Comparison of ENCODE assay signal across 8 cellular contexts in genomic region chr3:42535981-42536784, GRCh38. TPM values are rescaled to one million over a fixed set of nuclear protein-coding genes. Genes with fewer than 3 reads are reported as not detected.
DNase-seq lines count a peak whose midpoint lies in the region; ATAC-seq and TF ChIP-seq lines count a peak whose summit lies in the region.

No MANE protein-coding gene starts in this region.

- no peak overlapping the region for H2BK15ac ChIP-seq in mesenchymal stem cell (ENCODE audit: low read depth, poor library complexity, severe bottlenecking)

- no peak overlapping the region for H4K91ac ChIP-seq in mesenchymal stem cell (ENCODE audit: low read length)

- H2BK120ac ChIP-seq in mesenchymal stem cell (ENCODE audit: low read depth, low read length): no peak overlapping the region

- H3K4me1 ChIP-seq in mesenchymal stem cell (ENCODE audit: control insufficient read depth, insufficient read depth, low read depth, low read length): no peaks in the 10 kb centered on the region

- no peaks in the 10 kb centered on the region for H3K79me1 ChIP-seq in mesenchymal stem cell (replicated peaks; ENCODE audit: low read length, poor library complexity, severe bottlenecking)

- no peak overlapping the region for H2AK5ac ChIP-seq in mesenchymal stem cell (ENCODE audit: low read length, severe bottlenecking)

- H3K14ac ChIP-seq in mesenchymal stem cell (ENCODE audit: low read length in 2 of 2): no peak overlapping the region

- WGBS in mesenchymal stem cell: 83% methylated on average over 29 of the region's 35 CpGs

- no peak overlapping the region for H4K8ac ChIP-seq in mesenchymal stem cell (ENCODE audit: low read length)

- no peak overlapping the region for H3K9ac ChIP-seq in mesenchymal stem cell (ENCODE audit: low read length)

- no peak overlapping the region for H3K27ac ChIP-seq in mesenchymal stem cell (ENCODE audit: low read length, poor library complexity, severe bottlenecking)

- no peak overlapping the region for H3K23ac ChIP-seq in mesenchymal stem cell (ENCODE audit: low read length in 2 of 2)

- no peak overlapping the region for H3K4ac ChIP-seq in mesenchymal stem cell (ENCODE audit: low read depth in 1 of 2, low read length in 2 of 2)

- no peaks in the 10 kb centered on the region for H3K36me3 ChIP-seq in mesenchymal stem cell (ENCODE audit: control insufficient read depth in 1 of 2, insufficient read depth in 2 of 2, low read depth in 1 of 2, low read length in 2 of 2)

- H2AFZ ChIP-seq in mesenchymal stem cell (ENCODE audit: low read depth, low read length): no peak overlapping the region

- H3K4me3 ChIP-seq in cardiac fibroblast (replicated peaks in 1 of 2; ENCODE audit: low read depth in 2 of 2, low read length in 2 of 2) (no peak overlapping the region), mesenchymal stem cell (ENCODE audit: insufficient read depth in 1 of 2, low read depth in 1 of 2, low read length in 2 of 2) (no peak overlapping the region)

- no peak overlapping the region for H2BK12ac ChIP-seq in mesenchymal stem cell (ENCODE audit: low read length in 2 of 2)

- H3K9me3 ChIP-seq in mesenchymal stem cell (ENCODE audit: control insufficient read depth, low read length): no peaks in the 10 kb centered on the region

- no peak overlapping the region for H2BK5ac ChIP-seq in mesenchymal stem cell (ENCODE audit: low read depth, low read length, poor library complexity, severe bottlenecking)

- peaks cover 26 to 54% of the 10 kb centered on the region in 2 experiments for H3K27me3 ChIP-seq in mesenchymal stem cell (ENCODE audit: control insufficient read depth in 1 of 2, insufficient read depth in 1 of 2, low read length in 2 of 2)

- no peak overlapping the region for H3K18ac ChIP-seq in mesenchymal stem cell (ENCODE audit: low read depth in 1 of 2, low read length in 2 of 2)

- H3K4me2 ChIP-seq in mesenchymal stem cell (ENCODE audit: low read length, poor library complexity, severe bottlenecking): no peak overlapping the region

- TF ChIP-seq CTCF in cardiac fibroblast (IDR thresholded peaks at IDR 0.05; ENCODE audit: low read depth, low read length): peak; percentile 57

- DNase-seq in AG08396 (ENCODE audit: low spot score) (peak; percentile 50), RPMI7951 (ENCODE audit: low read depth) (peak; percentile 53), cardiac fibroblast (ENCODE audit: low read depth in 2 of 2) (peak; percentile 29 to 47), mesenchymal stem cell (peak; percentile 18), NCI-H748 (lab: John Stamatoyannopoulos, UW; ENCODE audit: unreplicated experiment) (no peak)

- ATAC-seq in GM18498 (IDR thresholded peaks at IDR 0.05; ENCODE audit: unreplicated experiment) (peak; percentile 50), GM18909 (IDR thresholded peaks at IDR 0.05; ENCODE audit: poor library complexity, unreplicated experiment) (no peak), HG03457 (IDR thresholded peaks at IDR 0.05; ENCODE audit: unreplicated experiment) (no peak)

RNA-seq across cellular contexts. Expression of gene VIPR1, which starts 33.7 kb away (rescaled TPM):
- total RNA-seq in RPMI7951 (2014; rRNA removed; shearing (Covaris generic)): 186 and 215 TPM in 2 replicates
- 3.8 TPM for polyA plus RNA-seq in mesenchymal stem cell (2013, experiment 1 of 2)
- polyA plus RNA-seq in mesenchymal stem cell (2013, experiment 2 of 2): 3.9 TPM

RNA-seq across cellular contexts. Expression of gene SEC22C, which starts 45.6 kb away (rescaled TPM):
- 100 and 113 TPM in 2 replicates for total RNA-seq in RPMI7951 (2014; rRNA removed; shearing (Covaris generic))
- 42.5 TPM for polyA plus RNA-seq in mesenchymal stem cell (2013, experiment 1 of 2)
- 45.2 TPM for polyA plus RNA-seq in mesenchymal stem cell (2013, experiment 2 of 2)

RNA-seq across cellular contexts. Expression of gene SS18L2, which starts 54.5 kb away (rescaled TPM):
- 59.2 and 67.4 TPM in 2 replicates for total RNA-seq in RPMI7951 (2014; rRNA removed; shearing (Covaris generic))
- polyA plus RNA-seq in mesenchymal stem cell (2013, experiment 1 of 2): 39.2 TPM
- polyA plus RNA-seq in mesenchymal stem cell (2013, experiment 2 of 2): 42.8 TPM
